In genomic region chrX:26445288-26445687, GRCh38 we compare ENCODE assay signal across 7 cellular contexts.
"Had no signal": no experiment of that assay in that cellular context is flagged by ENCODE, and none has a peak within 500 bp of the region (broad histone marks: within the 10 kb centered on the region; RNA-seq: fewer than 3 reads in every experiment).

No MANE protein-coding gene starts in this region.

- H3K4me3 ChIP-seq: GM23338, HAP-1 had no signal

- H3K36me3 ChIP-seq: HAP-1 had no signal

- H3K4me2 ChIP-seq: GM23338 had no signal

- H2AFZ ChIP-seq: GM23338 had no signal

- H3K9me3 ChIP-seq: HAP-1 had no signal

- DNase-seq: H7, HFFc6, KG1 had no signal

- ATAC-seq: GM23338, HCT116 had no signal

- H3K27ac ChIP-seq: HL-60 had no signal
